ENCODE assay signal across 29 cellular contexts in the genomic region with DNA sequence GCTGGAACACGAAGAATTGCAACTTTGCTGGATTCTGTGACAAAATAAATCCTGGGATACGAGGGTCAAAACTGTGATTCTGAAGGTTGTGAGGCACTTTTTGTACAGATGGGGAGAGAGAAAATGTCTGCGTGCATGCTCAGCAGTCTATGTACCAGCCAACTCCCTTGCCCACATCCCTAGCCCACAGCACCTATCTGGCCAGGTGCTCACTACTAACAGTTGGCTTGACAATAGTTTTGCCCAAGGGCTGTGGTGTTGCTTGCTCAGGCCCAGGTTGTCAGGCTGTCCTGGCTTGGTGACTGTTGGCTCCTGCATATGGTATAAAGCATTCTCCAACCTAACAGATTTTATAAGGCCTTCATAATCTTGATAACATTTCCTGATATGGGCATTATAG.
"Had no signal": no experiment of that assay in that cellular context is flagged by ENCODE, and none has a peak within 500 bp of the region (broad histone marks: within the 10 kb centered on the region; RNA-seq: fewer than 3 reads in every experiment).

No MANE protein-coding gene starts in this region.

- FAIRE-seq: small intestine had no signal

- DNase-seq: natural killer cell; occipital lobe; ovary; posterior cingulate gyrus; psoas muscle; right lobe of liver; sigmoid colon; small intestine; stimulated activated CD4-positive, alpha-beta T cell treated with anti-CD3 and anti-CD28 coated beads, Interleukin-15, amount 100 ng/mL, for 24 hours; stimulated activated CD4-positive, alpha-beta T cell treated with anti-CD3 and anti-CD28 coated beads, Interleukin-2, amount 100 ng/mL, for 24 hours; stimulated activated CD4-positive, alpha-beta T cell treated with anti-CD3 and anti-CD28 coated beads, Interleukin-2, amount 100 ng/mL, for 48 hours; stimulated activated CD4-positive, alpha-beta T cell treated with anti-CD3 and anti-CD28 coated beads, Interleukin-4, amount 100 ng/mL, for 24 hours; stimulated activated naive CD4-positive, alpha-beta T cell; stimulated activated naive CD8-positive, alpha-beta T cell treated with anti-CD3 and anti-CD28 coated beads, Interleukin-15, amount 100 ng/mL, for 72 hours; stimulated activated naive CD8-positive, alpha-beta T cell treated with anti-CD3 and anti-CD28 coated beads, Interleukin-15, Interleukin-2, amounts not matched to agents 100 U/mL and 50 U/mL, for 24 hours; substantia nigra; testis; tibial artery; transverse colon; upper lobe of right lung; uterus had no signal

- H3K9ac ChIP-seq: neural progenitor cell, parathyroid adenoma had no signal

- H3K4me1 ChIP-seq: neural progenitor cell, parathyroid adenoma, psoas muscle, right lobe of liver, sigmoid colon, suprapubic skin, testis, tibial artery, transverse colon, upper lobe of right lung, uterus had no signal

- H3K36me3 ChIP-seq: neural progenitor cell, ovary, right lobe of liver, sigmoid colon, suprapubic skin, tibial artery, transverse colon, upper lobe of right lung, uterus had no signal

- ATAC-seq: natural killer cell; psoas muscle; right cardiac atrium; right lobe of liver; stimulated activated effector memory CD8-positive, alpha-beta T cell treated with anti-CD3 and anti-CD28 coated beads, Interleukin-12 subunit alpha, Interleukin-12 subunit beta, amount 100 ng/mL, for 72 hours; stimulated activated naive CD8-positive, alpha-beta T cell treated with anti-CD3 and anti-CD28 coated beads, Interleukin-15, amount 100 ng/mL, for 72 hours; stimulated activated naive CD8-positive, alpha-beta T cell treated with anti-CD3 and anti-CD28 coated beads, Interleukin-15, Interleukin-2, amounts not matched to agents 100 U/mL and 50 U/mL, for 24 hours; upper lobe of right lung had no signal

- H3K4me3 Mint-ChIP-seq: natural killer cell; nephron; neural progenitor cell; stimulated activated effector memory CD8-positive, alpha-beta T cell treated with anti-CD3 and anti-CD28 coated beads, Interleukin-12 subunit alpha, Interleukin-12 subunit beta, amount 100 ng/mL, for 72 hours; stimulated activated naive CD8-positive, alpha-beta T cell treated with anti-CD3 and anti-CD28 coated beads, Interleukin-15, amount 100 ng/mL, for 72 hours; type B pancreatic cell had no signal

- H3K27me3 Mint-ChIP-seq: progenitor cell of endocrine pancreas, type B pancreatic cell had no signal

- H3K27ac Mint-ChIP-seq: natural killer cell; nephron; neural progenitor cell; progenitor cell of endocrine pancreas; stimulated activated effector memory CD8-positive, alpha-beta T cell treated with anti-CD3 and anti-CD28 coated beads, Interleukin-12 subunit alpha, Interleukin-12 subunit beta, amount 100 ng/mL, for 72 hours; stimulated activated naive CD8-positive, alpha-beta T cell treated with anti-CD3 and anti-CD28 coated beads, Interleukin-15, amount 100 ng/mL, for 72 hours; type B pancreatic cell had no signal

- H3K4me3 ChIP-seq: neural progenitor cell, ovary, psoas muscle, right lobe of liver, sigmoid colon, suprapubic skin, testis, tibial artery, transverse colon, upper lobe of right lung, uterus had no signal

- H3K4me2 ChIP-seq: neural progenitor cell had no signal

- H3K27me3 ChIP-seq: neural progenitor cell, ovary, right lobe of liver, sigmoid colon, suprapubic skin, testis, tibial artery, transverse colon, upper lobe of right lung, uterus had no signal

- H3K79me2 ChIP-seq: parathyroid adenoma had no signal

- H3K36me3 Mint-ChIP-seq: natural killer cell; neural progenitor cell; stimulated activated effector memory CD8-positive, alpha-beta T cell treated with anti-CD3 and anti-CD28 coated beads, Interleukin-12 subunit alpha, Interleukin-12 subunit beta, amount 100 ng/mL, for 72 hours; type B pancreatic cell had no signal

- H3K9me3 ChIP-seq: ovary, psoas muscle, right lobe of liver, sigmoid colon, suprapubic skin, testis, tibial artery, transverse colon, upper lobe of right lung, uterus had no signal

- H2AFZ ChIP-seq: neural progenitor cell, parathyroid adenoma had no signal

- H3K4me1 Mint-ChIP-seq: nephron; neural progenitor cell; stimulated activated effector memory CD8-positive, alpha-beta T cell treated with anti-CD3 and anti-CD28 coated beads, Interleukin-12 subunit alpha, Interleukin-12 subunit beta, amount 100 ng/mL, for 72 hours; stimulated activated naive CD8-positive, alpha-beta T cell treated with anti-CD3 and anti-CD28 coated beads, Interleukin-15, amount 100 ng/mL, for 72 hours had no signal

- H3K9me3 Mint-ChIP-seq: natural killer cell; stimulated activated effector memory CD8-positive, alpha-beta T cell treated with anti-CD3 and anti-CD28 coated beads, Interleukin-12 subunit alpha, Interleukin-12 subunit beta, amount 100 ng/mL, for 72 hours; type B pancreatic cell had no signal
